Comparison of ENCODE assay signal across 9 cellular contexts in the genomic region with DNA sequence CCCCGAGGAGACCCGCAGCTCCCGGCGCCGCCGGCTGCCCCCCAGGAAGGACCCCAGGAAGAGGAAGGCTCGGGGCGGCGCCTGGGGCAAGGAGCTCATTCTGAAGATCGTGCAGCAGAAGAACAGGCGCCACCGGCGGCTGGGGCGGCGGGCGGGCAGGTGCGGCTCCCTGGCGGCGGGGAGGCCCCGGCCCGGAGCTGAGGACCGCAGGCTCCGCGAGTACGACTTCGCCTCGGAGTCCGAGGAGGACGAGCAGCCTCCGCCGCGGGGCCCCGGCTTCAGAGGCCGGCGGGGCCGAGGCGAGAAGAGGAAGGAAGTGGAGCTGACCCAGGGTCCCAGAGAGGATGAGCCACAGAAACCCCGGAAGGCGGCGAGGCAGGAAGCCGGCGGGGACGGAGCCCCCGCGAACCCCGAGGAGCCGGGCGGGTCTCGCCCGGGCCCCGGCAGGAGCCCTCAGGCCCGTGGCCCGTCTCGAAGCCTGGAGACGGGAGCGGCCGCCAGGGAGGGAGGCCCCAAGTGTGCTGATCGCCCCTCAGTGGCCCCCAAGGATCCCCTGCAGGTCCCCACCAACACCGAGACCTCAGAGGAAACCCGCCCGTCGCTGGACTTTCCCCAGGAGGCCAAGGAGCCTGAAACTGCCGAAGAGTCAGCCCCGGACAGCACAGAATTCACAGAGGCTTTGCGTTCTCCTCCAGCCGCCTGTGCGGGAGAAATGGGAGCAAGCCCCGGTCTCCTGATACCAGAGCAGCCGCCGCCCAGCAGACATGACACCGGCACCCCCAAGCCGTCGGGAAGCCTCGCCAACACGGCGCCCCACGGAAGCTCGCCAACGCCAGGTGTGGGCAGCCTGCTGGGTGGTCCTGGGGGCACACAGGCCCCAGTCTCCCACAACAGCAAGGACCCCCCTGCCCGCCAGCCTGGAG. TPM values are rescaled to one million over a fixed set of nuclear protein-coding genes. Genes with fewer than 3 reads are reported as not detected.
A peak's percentile ranks its signal among the peaks of the same experiment; 100 is the strongest.
DNase-seq lines count a peak whose midpoint lies in the region; ATAC-seq and TF ChIP-seq lines count a peak whose summit lies in the region.
"Had no signal": no experiment of that assay in that cellular context is flagged by ENCODE, and none has a peak within 500 bp of the region (broad histone marks: within the 10 kb centered on the region; RNA-seq: fewer than 3 reads in every experiment).

No MANE protein-coding gene starts in this region.

- 8 to 12% methylated on average over 27 to 62 of the region's 80 CpGs for WGBS in lower leg skin, 2 donors

- peak overlapping the region in 3 of 5 donors; percentile 59 to 74 (median 59) for H3K9ac ChIP-seq in subcutaneous abdominal adipose tissue (ENCODE audit: low read length in 5 of 5)
- H3K9ac ChIP-seq: KMS-11 had no signal

- H3K27ac ChIP-seq in RWPE2 (ENCODE audit: poor library complexity, severe bottlenecking) (no peak overlapping the region), angular gyrus (ENCODE audit: low read depth, low read length) (peak overlapping the region; percentile 7), subcutaneous abdominal adipose tissue (ENCODE audit: low read depth, low read length) (no peak overlapping the region)
- H3K27ac ChIP-seq: KMS-11 had no signal

- H3K9me3 ChIP-seq in RWPE2 (ENCODE audit: severe bottlenecking) (no peaks in the 10 kb centered on the region), subcutaneous abdominal adipose tissue (ENCODE audit: control insufficient read depth in 5 of 5, low read length in 5 of 5) (no peaks in the 10 kb centered on the region)

- no peak for TF ChIP-seq CTCF in RWPE2 (IDR thresholded peaks at IDR 0.05; ENCODE audit: poor library complexity, severe bottlenecking)
- TF ChIP-seq CTCF in lower leg skin (IDR thresholded peaks at IDR 0.05): no peak

- H3K4me1 ChIP-seq in RWPE2 (ENCODE audit: insufficient read depth, poor library complexity, severe bottlenecking): no peaks in the 10 kb centered on the region
- peaks cover 0 to 24% (median 13%) of the 10 kb centered on the region in 5 donors for H3K4me1 ChIP-seq in subcutaneous abdominal adipose tissue (ENCODE audit: control insufficient read depth in 5 of 5, insufficient read depth in 5 of 5, low read length in 5 of 5)

- no peak for DNase-seq in RWPE2 (ENCODE audit: low spot score)
- no peak for DNase-seq in lower leg skin (ENCODE audit: low spot score in 2 of 2)
- no peak for DNase-seq in DMS153 (lab: John Stamatoyannopoulos, UW)
- DNase-seq in superior temporal gyrus (ENCODE audit: extremely low spot score): no peak

- intact Hi-C loops in lower leg skin (cut with DNase I; ENCODE audit: low total_unique reads): no loop called here

- H3K36me3 ChIP-seq in RWPE2 (ENCODE audit: low read depth) (no peaks in the 10 kb centered on the region), subcutaneous abdominal adipose tissue (ENCODE audit: control insufficient read depth in 5 of 5, insufficient read depth in 5 of 5, low read length in 5 of 5) (peaks cover 0 to 4% (median 0%) of the 10 kb centered on the region in 5 donors)

- ATAC-seq in RWPE2 (ENCODE audit: low read depth) (peak; percentile 28), GM19351 (IDR thresholded peaks at IDR 0.05; ENCODE audit: unreplicated experiment) (no peak)

- H3K4me3 ChIP-seq in RWPE2 (ENCODE audit: severe bottlenecking) (peak overlapping the region; percentile 16), lower leg skin (ENCODE audit: low read depth, poor library complexity, severe bottlenecking) (peak overlapping the region; percentile 7), subcutaneous abdominal adipose tissue (ENCODE audit: low read depth in 1 of 5, low read length in 5 of 5) (peak overlapping the region in 4 of 5 donors; percentile 40 to 66 (median 53))

- H3K27me3 ChIP-seq in RWPE2 (ENCODE audit: insufficient read depth, poor library complexity, severe bottlenecking) (peaks cover 33% of the 10 kb centered on the region), subcutaneous abdominal adipose tissue (ENCODE audit: control insufficient read depth in 5 of 5, insufficient read depth in 4 of 5, low read length in 5 of 5) (peaks cover 4 to 33% (median 12%) of the 10 kb centered on the region in 5 donors)

- TF ChIP-seq POLR2A in GM19099 (IDR thresholded peaks at IDR 0.05; ENCODE audit: extremely low read depth, insufficient read length, low read depth): peak; percentile 65
- no peak for TF ChIP-seq POLR2A in lower leg skin (IDR thresholded peaks at IDR 0.05)

RNA-seq across cellular contexts. Expression of gene ZFPM1, which starts 22.3 kb away (rescaled TPM):
- 1 to 10 TPM; 2.0 to 4.0 (median 3.1) TPM for total RNA-seq in lower leg skin

RNA-seq across cellular contexts. Expression of gene ZNF469, which starts 48.0 kb away (rescaled TPM):
- under 1 TPM; 0.17 to 0.49 (median 0.40) TPM for total RNA-seq in lower leg skin
